ENCODE assay signal across 9 cellular contexts in the genomic region with DNA sequence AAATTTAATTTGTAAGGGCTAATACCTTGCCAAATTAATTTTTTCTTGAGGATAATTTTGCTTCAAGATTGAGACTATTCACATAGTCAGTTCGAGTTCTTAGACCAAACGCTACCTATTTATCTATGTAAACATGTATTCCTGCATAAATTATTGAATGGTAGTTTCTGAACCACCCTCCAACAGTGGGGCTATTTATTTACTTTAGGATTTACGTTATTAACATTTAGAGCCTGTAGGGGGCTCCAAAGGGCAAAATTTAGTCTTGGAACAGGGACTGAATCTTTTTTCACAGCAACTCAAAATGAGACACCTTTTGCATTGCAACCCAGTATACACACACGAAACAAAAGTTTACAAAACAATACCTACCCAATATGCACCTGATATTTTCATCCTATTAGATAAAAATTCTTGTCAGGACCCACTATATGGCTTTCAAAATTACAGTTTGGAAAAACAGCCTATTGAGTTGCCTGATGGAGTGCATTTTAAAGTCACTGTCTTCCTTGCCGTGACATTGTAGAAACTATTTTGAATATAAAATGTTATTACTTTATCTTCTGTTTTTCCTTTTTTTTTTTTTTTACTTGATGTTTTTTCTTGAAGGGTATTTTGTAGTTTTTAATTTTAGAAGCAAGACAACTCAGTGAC. TPM values are rescaled to one million over a fixed set of nuclear protein-coding genes. Genes with fewer than 3 reads are reported as not detected.
DNase-seq lines count a peak whose midpoint lies in the region; ATAC-seq and TF ChIP-seq lines count a peak whose summit lies in the region.
"Had no signal": no experiment of that assay in that cellular context is flagged by ENCODE, and none has a peak within 500 bp of the region (broad histone marks: within the 10 kb centered on the region; RNA-seq: fewer than 3 reads in every experiment).

No MANE protein-coding gene starts in this region.

- H3K27ac Mint-ChIP-seq in chondrocyte (ENCODE audit: unreplicated experiment) = no peak overlapping the region

- peaks cover 0 to 2% of the 10 kb centered on the region in 2 donors for H3K36me3 ChIP-seq in lung (ENCODE audit: control insufficient read depth in 2 of 2, insufficient read depth in 2 of 2, low read length in 2 of 2)

- DNase-seq in NCI-H1417 (lab: John Stamatoyannopoulos, UW) = peak; percentile 18 to 71 (median 41)
- DNase-seq in NCI-H1417 treated with DMSO at 0.1 percent for 48 hours (lab: John Stamatoyannopoulos, UW) = no peak
- peak; percentile 41 for DNase-seq in NOMO-1 treated with DMSO at 0.1 percent for 48 hours (lab: John Stamatoyannopoulos, UW; ENCODE audit: unreplicated experiment)
- DNase-seq in chondrocyte (ENCODE audit: low spot score) = no peak
- no peak for DNase-seq in lung (ENCODE audit: low spot score)
- DNase-seq in activated effector memory CD4-positive, alpha-beta T cell treated with anti-CD3 and anti-CD28 coated beads, Interleukin-2, amount 50 U/mL, for 16 hours = no peak

- H3K27ac ChIP-seq in lung (ENCODE audit: low read depth in 1 of 2, low read length in 1 of 2) = no peak overlapping the region

- H3K4me3 Mint-ChIP-seq in chondrocyte (ENCODE audit: unreplicated experiment) = no peak overlapping the region
- H3K4me3 Mint-ChIP-seq: central memory CD8-positive, alpha-beta T cell had no signal

- H3K4me1 ChIP-seq in lung (ENCODE audit: control insufficient read depth in 2 of 2, insufficient read depth in 2 of 2, low read length in 2 of 2) = peaks cover 0 to 2% of the 10 kb centered on the region in 2 donors

- H3K27me3 Mint-ChIP-seq in chondrocyte (ENCODE audit: low read depth) = no peaks in the 10 kb centered on the region
- H3K27me3 Mint-ChIP-seq: central memory CD8-positive, alpha-beta T cell had no signal

- WGBS in lung, 2 donors = 23% methylated on average over 5 of the region's 5 CpGs

- ATAC-seq in GM19395 (IDR thresholded peaks at IDR 0.05; ENCODE audit: unreplicated experiment) = peak; percentile 86
- ATAC-seq in HG03442 (IDR thresholded peaks at IDR 0.05; ENCODE audit: unreplicated experiment) = peak; percentile 82
- no peak for ATAC-seq in lung (ENCODE audit: insufficient read depth, low FRiP score)

- TF ChIP-seq CTCF in chondrocyte (IDR thresholded peaks at IDR 0.05) (peak; percentile 83), lung (IDR thresholded peaks at IDR 0.05; ENCODE audit: control extremely low read depth, extremely low read depth) (peak; percentile 8)

- no peaks in the 10 kb centered on the region for H3K9me3 ChIP-seq in lung (ENCODE audit: control insufficient read depth in 2 of 2, insufficient read depth in 1 of 2, low read length in 1 of 2)

- peaks cover 3% of the 10 kb centered on the region for H3K36me3 Mint-ChIP-seq in chondrocyte (ENCODE audit: low read depth)

- H3K4me1 Mint-ChIP-seq in chondrocyte (ENCODE audit: low read depth) = peaks cover 7% of the 10 kb centered on the region
- H3K4me1 Mint-ChIP-seq: central memory CD8-positive, alpha-beta T cell had no signal

- no peaks in the 10 kb centered on the region for H3K9me3 Mint-ChIP-seq in chondrocyte (ENCODE audit: low read depth)
- H3K9me3 Mint-ChIP-seq: central memory CD8-positive, alpha-beta T cell had no signal

- H3K4me3 ChIP-seq in lung = no peak overlapping the region

- H3K27me3 ChIP-seq in lung (ENCODE audit: control insufficient read depth, insufficient read depth) = no peaks in the 10 kb centered on the region

RNA-seq across cellular contexts. Expression of a gene that starts 47.1 kb away (rescaled TPM):
- not detected in 3 replicates for total RNA-seq in chondrocyte
- under 1 TPM in 1 of 2 donors, not detected in 1; 0.09 TPM for total RNA-seq in lung
- under 1 TPM in 1 of 2 donors, not detected in 1; 0.05 TPM for polyA plus RNA-seq in lung

Comparison
In these comparisons a context has a peak if more than half of its experiments do, and no peak if none do; other contexts are left out.
1. DNase-seq: peak in NCI-H1417 (3 of 3) and NOMO-1 treated with DMSO at 0.1 percent for 48 hours (single experiment); none in NCI-H1417 treated with DMSO at 0.1 percent for 48 hours (single experiment), chondrocyte (single experiment), lung (single experiment) and activated effector memory CD4-positive, alpha-beta T cell treated with anti-CD3 and anti-CD28 coated beads, Interleukin-2, amount 50 U/mL, for 16 hours (single experiment).